ENCODE assay signal across 17 cellular contexts in genomic region chr9:91261417-91261816, GRCh38.
A peak's percentile ranks its signal among the peaks of the same experiment; 100 is the strongest.
DNase-seq lines count a peak whose midpoint lies in the region; ATAC-seq, FAIRE-seq and TF ChIP-seq lines count a peak whose summit lies in the region.
"Had no signal": no experiment of that assay in that cellular context is flagged by ENCODE, and none has a peak within 500 bp of the region (broad histone marks: within the 10 kb centered on the region; RNA-seq: fewer than 3 reads in every experiment).

No MANE protein-coding gene starts in this region.

- H3K36me3 Mint-ChIP-seq in activated CD4-positive, alpha-beta memory T cell treated with anti-CD3 and anti-CD28 coated beads for 36 hours = peaks cover 22% of the 10 kb centered on the region
- H3K36me3 Mint-ChIP-seq in activated CD4-positive, alpha-beta memory T cell treated with anti-CD3 and anti-CD28 coated beads, Interleukin-2, amount 10 ng/mL, durations not matched to agents 7 days and 5 days (ENCODE audit: low read depth) = peaks cover 57% of the 10 kb centered on the region

- no peaks in the 10 kb centered on the region for H3K36me3 ChIP-seq in prostate gland

- H3K27me3 Mint-ChIP-seq in activated CD4-positive, alpha-beta memory T cell treated with anti-CD3 and anti-CD28 coated beads for 36 hours = no peaks in the 10 kb centered on the region
- no peaks in the 10 kb centered on the region for H3K27me3 Mint-ChIP-seq in activated CD4-positive, alpha-beta memory T cell treated with anti-CD3 and anti-CD28 coated beads, Interleukin-2, amount 10 ng/mL, durations not matched to agents 7 days and 5 days
- H3K27me3 Mint-ChIP-seq: CD8-positive, alpha-beta memory T cell had no signal

- POLR2A ChIA-PET in activated CD4-positive, alpha-beta memory T cell treated with anti-CD3 and anti-CD28 coated beads for 36 hours (lab: Charles Lee) = no interaction called here
- POLR2A ChIA-PET in activated CD4-positive, alpha-beta memory T cell treated with anti-CD3 and anti-CD28 coated beads, Interleukin-2, amount 10 ng/mL, durations not matched to agents 7 days and 5 days (lab: Charles Lee) = no interaction called here

- H3K27me3 ChIP-seq in prostate gland (replicated peaks; ENCODE audit: insufficient read depth) = no peaks in the 10 kb centered on the region

- 45% methylated on average over 1 of the region's 1 CpG for whole genome bisulfite sequencing in prostate gland

- H3K4me3 Mint-ChIP-seq in activated CD4-positive, alpha-beta memory T cell treated with anti-CD3 and anti-CD28 coated beads for 36 hours = no peak overlapping the region
- H3K4me3 Mint-ChIP-seq in activated CD4-positive, alpha-beta memory T cell treated with anti-CD3 and anti-CD28 coated beads, Interleukin-2, amount 10 ng/mL, durations not matched to agents 7 days and 5 days = no peak overlapping the region
- H3K4me3 Mint-ChIP-seq: CD8-positive, alpha-beta memory T cell had no signal

- peaks cover 18% of the 10 kb centered on the region for H3K9me3 Mint-ChIP-seq in activated CD4-positive, alpha-beta memory T cell treated with anti-CD3 and anti-CD28 coated beads for 36 hours
- H3K9me3 Mint-ChIP-seq in activated CD4-positive, alpha-beta memory T cell treated with anti-CD3 and anti-CD28 coated beads, Interleukin-2, amount 10 ng/mL, durations not matched to agents 7 days and 5 days = peaks cover 20% of the 10 kb centered on the region

- peak overlapping the region; percentile 0 for H3K27ac Mint-ChIP-seq in activated CD4-positive, alpha-beta memory T cell treated with anti-CD3 and anti-CD28 coated beads for 36 hours
- H3K27ac Mint-ChIP-seq in activated CD4-positive, alpha-beta memory T cell treated with anti-CD3 and anti-CD28 coated beads, Interleukin-2, amount 10 ng/mL, durations not matched to agents 7 days and 5 days = no peak overlapping the region

- no peak overlapping the region for H3K4me3 ChIP-seq in prostate gland

- CTCF ChIA-PET in activated CD4-positive, alpha-beta memory T cell treated with anti-CD3 and anti-CD28 coated beads for 36 hours (lab: Charles Lee) = no interaction called here
- CTCF ChIA-PET in activated CD4-positive, alpha-beta memory T cell treated with anti-CD3 and anti-CD28 coated beads, Interleukin-2, amount 10 ng/mL, durations not matched to agents 7 days and 5 days (lab: Charles Lee) = no interaction called here

- H3K4me1 ChIP-seq in prostate gland (replicated peaks) = no peaks in the 10 kb centered on the region

- intact Hi-C loops in activated CD4-positive, alpha-beta memory T cell treated with anti-CD3 and anti-CD28 coated beads for 36 hours (cut with micrococcal nuclease) = no loop called here
- intact Hi-C loops in prostate gland (cut with DNase I) = no loop called here

- H3K9me3 ChIP-seq in prostate gland = no peaks in the 10 kb centered on the region

- no peak for TF ChIP-seq POLR2A in H54 (IDR thresholded peaks at IDR 0.05; ENCODE audit: low read depth, low read length)
- no peak for TF ChIP-seq POLR2A in prostate gland (IDR thresholded peaks at IDR 0.05)

- FAIRE-seq in H54 (lab: Jason Lieb, UNC) = peak; percentile 68
- FAIRE-seq: D721Med had no signal

- peaks cover 24% of the 10 kb centered on the region for H3K4me1 Mint-ChIP-seq in activated CD4-positive, alpha-beta memory T cell treated with anti-CD3 and anti-CD28 coated beads for 36 hours (ENCODE audit: low read depth)
- peaks cover 28% of the 10 kb centered on the region for H3K4me1 Mint-ChIP-seq in activated CD4-positive, alpha-beta memory T cell treated with anti-CD3 and anti-CD28 coated beads, Interleukin-2, amount 10 ng/mL, durations not matched to agents 7 days and 5 days

- no peak for ATAC-seq in HG02885 (IDR thresholded peaks at IDR 0.05; ENCODE audit: poor library complexity, unreplicated experiment)
- ATAC-seq in GM19463 (IDR thresholded peaks at IDR 0.05; ENCODE audit: unreplicated experiment) = no peak

- no peak for TF ChIP-seq CTCF in prostate gland (IDR thresholded peaks at IDR 0.05)

- peak overlapping the region; percentile 13 for H3K27ac ChIP-seq in caudate nucleus (ENCODE audit: low read depth, low read length)
- peak overlapping the region; percentile 12 to 21 for H3K27ac ChIP-seq in prostate gland

- DNase-seq in activated CD4-positive, alpha-beta memory T cell treated with anti-CD3 and anti-CD28 coated beads for 36 hours = no peak
- DNase-seq in activated CD4-positive, alpha-beta memory T cell treated with anti-CD3 and anti-CD28 coated beads, Interleukin-2, amount 10 ng/mL, durations not matched to agents 7 days and 5 days = no peak
- DNase-seq in H54 (ENCODE audit: insufficient read length, low spot score) (no peak), caudate nucleus (lab: John Stamatoyannopoulos, UW) (no peak), prostate gland (ENCODE audit: low spot score) (no peak), NCI-H2196 treated with DMSO at 0.1 percent for 48 hours (lab: John Stamatoyannopoulos, UW; ENCODE audit: unreplicated experiment) (no peak)
- DNase-seq: CD8-positive, alpha-beta memory T cell; DMS79; HCEC 1CT; IMR-90; Kasumi-1; MM.1S; NCI-H1092 treated with DMSO at 0.1 percent for 48 hours; NCI-H526 treated with DMSO at 0.1 percent for 48 hours had no signal
